In the genomic region with DNA sequence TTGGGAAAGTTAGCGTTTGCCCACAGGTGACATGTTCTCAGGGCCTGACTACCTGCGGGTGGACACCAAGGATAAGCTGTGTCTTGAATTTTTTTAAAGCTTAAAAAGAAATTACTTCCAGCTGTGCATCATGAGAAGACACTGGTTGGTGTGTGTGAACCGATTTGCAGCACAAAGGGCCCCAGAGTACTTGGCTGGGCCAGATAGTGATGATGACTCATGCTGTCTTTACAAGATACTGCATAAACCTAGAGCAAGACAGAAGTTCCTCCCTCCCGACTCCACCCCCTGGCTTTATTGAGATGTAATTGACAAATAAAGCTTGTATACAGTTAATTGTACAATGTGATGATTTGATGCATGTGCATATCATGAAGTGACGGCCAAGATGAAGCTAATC, we compare ENCODE assay signal across 1 cellular context.
TF ChIP-seq lines count a peak whose summit lies in the region.

No MANE protein-coding gene starts in this region.

TF ChIP-seq in GM23338, 12 proteins besides CTCF, POLR2A, EP300 and RAD21 (continued from another document):
- TF ChIP-seq, protein P1, sequence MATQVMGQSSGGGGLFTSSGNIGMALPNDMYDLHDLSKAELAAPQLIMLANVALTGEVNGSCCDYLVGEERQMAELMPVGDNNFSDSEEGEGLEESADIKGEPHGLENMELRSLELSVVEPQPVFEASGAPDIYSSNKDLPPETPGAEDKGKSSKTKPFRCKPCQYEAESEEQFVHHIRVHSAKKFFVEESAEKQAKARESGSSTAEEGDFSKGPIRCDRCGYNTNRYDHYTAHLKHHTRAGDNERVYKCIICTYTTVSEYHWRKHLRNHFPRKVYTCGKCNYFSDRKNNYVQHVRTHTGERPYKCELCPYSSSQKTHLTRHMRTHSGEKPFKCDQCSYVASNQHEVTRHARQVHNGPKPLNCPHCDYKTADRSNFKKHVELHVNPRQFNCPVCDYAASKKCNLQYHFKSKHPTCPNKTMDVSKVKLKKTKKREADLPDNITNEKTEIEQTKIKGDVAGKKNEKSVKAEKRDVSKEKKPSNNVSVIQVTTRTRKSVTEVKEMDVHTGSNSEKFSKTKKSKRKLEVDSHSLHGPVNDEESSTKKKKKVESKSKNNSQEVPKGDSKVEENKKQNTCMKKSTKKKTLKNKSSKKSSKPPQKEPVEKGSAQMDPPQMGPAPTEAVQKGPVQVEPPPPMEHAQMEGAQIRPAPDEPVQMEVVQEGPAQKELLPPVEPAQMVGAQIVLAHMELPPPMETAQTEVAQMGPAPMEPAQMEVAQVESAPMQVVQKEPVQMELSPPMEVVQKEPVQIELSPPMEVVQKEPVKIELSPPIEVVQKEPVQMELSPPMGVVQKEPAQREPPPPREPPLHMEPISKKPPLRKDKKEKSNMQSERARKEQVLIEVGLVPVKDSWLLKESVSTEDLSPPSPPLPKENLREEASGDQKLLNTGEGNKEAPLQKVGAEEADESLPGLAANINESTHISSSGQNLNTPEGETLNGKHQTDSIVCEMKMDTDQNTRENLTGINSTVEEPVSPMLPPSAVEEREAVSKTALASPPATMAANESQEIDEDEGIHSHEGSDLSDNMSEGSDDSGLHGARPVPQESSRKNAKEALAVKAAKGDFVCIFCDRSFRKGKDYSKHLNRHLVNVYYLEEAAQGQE (IDR thresholded peaks at IDR 0.05; ENCODE audit: unreplicated experiment): no peak
- no peak for TF ChIP-seq ZNF114 (CRISPR knock-in tag; IDR thresholded peaks at IDR 0.05)
TF ChIP-seq in GM23338: peak in this region for 0.
